11 cellular contexts compared by ENCODE assay signal in genomic region chr6:127570739-127571389, GRCh38. TPM values are rescaled to one million over a fixed set of nuclear protein-coding genes. Genes with fewer than 3 reads are reported as not detected.
A peak's percentile ranks its signal among the peaks of the same experiment; 100 is the strongest.
DNase-seq lines count a peak whose midpoint lies in the region; ATAC-seq, FAIRE-seq and TF ChIP-seq lines count a peak whose summit lies in the region.
"Had no signal": no experiment of that assay in that cellular context is flagged by ENCODE, and none has a peak within 500 bp of the region (broad histone marks: within the 10 kb centered on the region; RNA-seq: fewer than 3 reads in every experiment).

No MANE protein-coding gene starts in this region.

- H3K27ac Mint-ChIP-seq in endodermal cell: peak overlapping the region; percentile 8
- peak overlapping the region in 1 of 9 donors; percentile 12 for H3K27ac Mint-ChIP-seq in naive thymus-derived CD4-positive, alpha-beta T cell

- no peak for TF ChIP-seq CTCF in endodermal cell (conservative IDR thresholded peaks at IDR 0.05)
- no peak for TF ChIP-seq CTCF in tibial artery (IDR thresholded peaks at IDR 0.05)

- H3K36me3 Mint-ChIP-seq in endodermal cell (ENCODE audit: low read depth): no peaks in the 10 kb centered on the region
- no peaks in the 10 kb centered on the region for H3K36me3 Mint-ChIP-seq in naive thymus-derived CD4-positive, alpha-beta T cell

- CTCF ChIA-PET in naive thymus-derived CD4-positive, alpha-beta T cell (lab: Charles Lee): no interaction called here

- intact Hi-C loops in tibial artery (cut with DNase I; ENCODE audit: low total_unique reads): no loop called here
- intact Hi-C loops in naive thymus-derived CD4-positive, alpha-beta T cell (cut with micrococcal nuclease): no loop called here

- H3K4me1 Mint-ChIP-seq in endodermal cell: no peaks in the 10 kb centered on the region
- peaks cover 7 to 12% (median 8%) of the 10 kb centered on the region in 7 donors for H3K4me1 Mint-ChIP-seq in naive thymus-derived CD4-positive, alpha-beta T cell

- H3K4me3 ChIP-seq in endodermal cell (ENCODE audit: low read length): no peak overlapping the region
- no peak overlapping the region for H3K4me3 ChIP-seq in tibial artery
- no peak overlapping the region for H3K4me3 ChIP-seq in naive thymus-derived CD4-positive, alpha-beta T cell (ENCODE audit: low read length)

- DNase-seq in GM18507 (ENCODE audit: extremely low spot score, insufficient read length, low read depth) (no peak), endodermal cell (no peak), NCI-H446 treated with DMSO at 0.1 percent for 48 hours (lab: John Stamatoyannopoulos, UW) (no peak), tibial artery (no peak), KG1 (lab: John Stamatoyannopoulos, UW) (no peak)
- no peak for DNase-seq in naive thymus-derived CD4-positive, alpha-beta T cell
- DNase-seq: midbrain; NCI-H510A treated with DMSO at 0.1 percent for 48 hours; stimulated activated CD4-positive, alpha-beta T cell treated with anti-CD3 and anti-CD28 coated beads, Interleukin-15, amount 100 ng/mL, for 24 hours had no signal

- H3K27me3 ChIP-seq in endodermal cell (ENCODE audit: control insufficient read depth, insufficient read depth, low read length, poor library complexity, severe bottlenecking) (no peaks in the 10 kb centered on the region), tibial artery (no peaks in the 10 kb centered on the region)
- H3K27me3 ChIP-seq in naive thymus-derived CD4-positive, alpha-beta T cell (ENCODE audit: control insufficient read depth in 2 of 2, insufficient read depth in 2 of 2, low read length in 2 of 2): no peaks in the 10 kb centered on the region

- ATAC-seq in GM21381 (IDR thresholded peaks at IDR 0.05; ENCODE audit: unreplicated experiment): peak; percentile 80
- peak; percentile 66 for ATAC-seq in HG03108 (IDR thresholded peaks at IDR 0.05; ENCODE audit: unreplicated experiment)
- no peak for ATAC-seq in naive thymus-derived CD4-positive, alpha-beta T cell

- H3K9me3 ChIP-seq in endodermal cell (ENCODE audit: control insufficient read depth, low read length) (no peaks in the 10 kb centered on the region), tibial artery (no peaks in the 10 kb centered on the region)
- H3K9me3 ChIP-seq in naive thymus-derived CD4-positive, alpha-beta T cell (ENCODE audit: control insufficient read depth in 2 of 3, low read length in 3 of 3): no peaks in the 10 kb centered on the region

- no CpG with 5 or more reads among the region's 1 CpG for WGBS in endodermal cell (ENCODE audit: insufficient coverage in 1 of 2, insufficient read length in 1 of 2), 2 experiments

- H3K9ac ChIP-seq in endodermal cell (ENCODE audit: extremely low read depth, low read length, poor library complexity, severe bottlenecking): no peak overlapping the region

- no peak overlapping the region for H3K4me3 Mint-ChIP-seq in endodermal cell
- no peak overlapping the region for H3K4me3 Mint-ChIP-seq in naive thymus-derived CD4-positive, alpha-beta T cell

- H3K27ac ChIP-seq in endodermal cell (ENCODE audit: low read depth, low read length) (no peak overlapping the region), tibial artery (no peak overlapping the region)
- H3K27ac ChIP-seq in naive thymus-derived CD4-positive, alpha-beta T cell (ENCODE audit: low read depth, low read length): no peak overlapping the region

- H3K36me3 ChIP-seq in endodermal cell (ENCODE audit: control insufficient read depth, insufficient read depth, low read length) (no peaks in the 10 kb centered on the region), tibial artery (no peaks in the 10 kb centered on the region)
- no peaks in the 10 kb centered on the region for H3K36me3 ChIP-seq in naive thymus-derived CD4-positive, alpha-beta T cell (ENCODE audit: control insufficient read depth in 2 of 3, insufficient read depth in 3 of 3, low read length in 3 of 3)

- H3K9me3 Mint-ChIP-seq in endodermal cell: no peaks in the 10 kb centered on the region
- H3K9me3 Mint-ChIP-seq in naive thymus-derived CD4-positive, alpha-beta T cell: peaks cover 0 to 2% (median 0%) of the 10 kb centered on the region in 11 donors

- FAIRE-seq in GM18507 (lab: Jason Lieb, UNC): peak; percentile 51

- POLR2A ChIA-PET in naive thymus-derived CD4-positive, alpha-beta T cell (lab: Charles Lee): no interaction called here

- H3K27me3 Mint-ChIP-seq in endodermal cell (ENCODE audit: insufficient read depth): no peaks in the 10 kb centered on the region
- H3K27me3 Mint-ChIP-seq in naive thymus-derived CD4-positive, alpha-beta T cell: peaks cover 0 to 3% (median 0%) of the 10 kb centered on the region in 5 donors

- H3K4me1 ChIP-seq in endodermal cell (ENCODE audit: control insufficient read depth, insufficient read depth, low read length) (no peaks in the 10 kb centered on the region), tibial artery (no peaks in the 10 kb centered on the region)
- H3K4me1 ChIP-seq in naive thymus-derived CD4-positive, alpha-beta T cell (ENCODE audit: control insufficient read depth in 2 of 2, insufficient read depth in 2 of 2, low read length in 2 of 2): no peaks in the 10 kb centered on the region

RNA-seq across cellular contexts. Expression of gene C6orf58, which starts 6.1 kb away (rescaled TPM):
- not detected for total RNA-seq in endodermal cell
- not detected for polyA plus RNA-seq in endodermal cell (2013, experiment 1 of 2)
- not detected for polyA plus RNA-seq in endodermal cell (2013, experiment 2 of 2)
- total RNA-seq in naive thymus-derived CD4-positive, alpha-beta T cell: not detected
- polyA plus RNA-seq in naive thymus-derived CD4-positive, alpha-beta T cell: not detected
